1 cellular context compared by ENCODE assay signal in the genomic region with DNA sequence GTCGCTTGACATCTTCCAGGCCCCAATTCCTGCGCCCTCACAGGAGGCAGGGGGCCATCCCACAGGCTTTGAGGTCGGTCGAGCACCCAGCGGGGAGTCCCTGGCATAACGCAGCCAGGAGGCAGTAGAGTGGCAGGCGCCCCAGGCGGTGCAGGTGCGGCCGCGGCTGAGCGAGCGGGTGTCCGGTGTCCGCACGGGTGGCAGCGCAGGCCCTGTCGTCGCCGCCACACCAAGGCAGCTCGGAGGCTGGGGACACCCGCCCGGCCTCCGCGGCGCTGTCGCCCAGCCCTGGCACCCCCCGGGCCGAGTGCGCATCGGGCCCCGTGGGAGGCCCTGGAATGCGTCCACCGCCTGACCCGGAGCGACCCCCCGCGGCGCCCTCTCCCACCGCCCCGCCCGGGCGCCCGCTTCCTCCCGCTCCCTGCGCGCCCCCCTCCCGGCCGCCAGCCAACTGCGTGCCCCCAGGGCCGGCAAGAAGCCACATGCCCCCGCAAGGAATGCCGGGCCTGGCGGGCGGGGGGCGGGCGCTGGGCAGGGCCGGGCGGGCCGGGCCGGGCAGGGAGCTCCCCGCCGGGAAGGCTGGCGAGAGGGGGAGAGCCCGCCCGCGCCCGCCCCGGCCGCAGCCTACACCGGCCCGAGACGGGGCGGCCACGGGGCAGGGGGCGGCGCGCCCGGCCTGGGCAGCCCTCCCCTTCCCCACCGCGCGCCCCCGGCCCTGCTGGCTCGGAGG.
TF ChIP-seq lines count a peak whose summit lies in the region.

No MANE protein-coding gene starts in this region.

TF ChIP-seq in GM12878, 131 proteins besides CTCF, POLR2A, EP300 and RAD21 (continued from another document):
- TF ChIP-seq, protein P1, sequence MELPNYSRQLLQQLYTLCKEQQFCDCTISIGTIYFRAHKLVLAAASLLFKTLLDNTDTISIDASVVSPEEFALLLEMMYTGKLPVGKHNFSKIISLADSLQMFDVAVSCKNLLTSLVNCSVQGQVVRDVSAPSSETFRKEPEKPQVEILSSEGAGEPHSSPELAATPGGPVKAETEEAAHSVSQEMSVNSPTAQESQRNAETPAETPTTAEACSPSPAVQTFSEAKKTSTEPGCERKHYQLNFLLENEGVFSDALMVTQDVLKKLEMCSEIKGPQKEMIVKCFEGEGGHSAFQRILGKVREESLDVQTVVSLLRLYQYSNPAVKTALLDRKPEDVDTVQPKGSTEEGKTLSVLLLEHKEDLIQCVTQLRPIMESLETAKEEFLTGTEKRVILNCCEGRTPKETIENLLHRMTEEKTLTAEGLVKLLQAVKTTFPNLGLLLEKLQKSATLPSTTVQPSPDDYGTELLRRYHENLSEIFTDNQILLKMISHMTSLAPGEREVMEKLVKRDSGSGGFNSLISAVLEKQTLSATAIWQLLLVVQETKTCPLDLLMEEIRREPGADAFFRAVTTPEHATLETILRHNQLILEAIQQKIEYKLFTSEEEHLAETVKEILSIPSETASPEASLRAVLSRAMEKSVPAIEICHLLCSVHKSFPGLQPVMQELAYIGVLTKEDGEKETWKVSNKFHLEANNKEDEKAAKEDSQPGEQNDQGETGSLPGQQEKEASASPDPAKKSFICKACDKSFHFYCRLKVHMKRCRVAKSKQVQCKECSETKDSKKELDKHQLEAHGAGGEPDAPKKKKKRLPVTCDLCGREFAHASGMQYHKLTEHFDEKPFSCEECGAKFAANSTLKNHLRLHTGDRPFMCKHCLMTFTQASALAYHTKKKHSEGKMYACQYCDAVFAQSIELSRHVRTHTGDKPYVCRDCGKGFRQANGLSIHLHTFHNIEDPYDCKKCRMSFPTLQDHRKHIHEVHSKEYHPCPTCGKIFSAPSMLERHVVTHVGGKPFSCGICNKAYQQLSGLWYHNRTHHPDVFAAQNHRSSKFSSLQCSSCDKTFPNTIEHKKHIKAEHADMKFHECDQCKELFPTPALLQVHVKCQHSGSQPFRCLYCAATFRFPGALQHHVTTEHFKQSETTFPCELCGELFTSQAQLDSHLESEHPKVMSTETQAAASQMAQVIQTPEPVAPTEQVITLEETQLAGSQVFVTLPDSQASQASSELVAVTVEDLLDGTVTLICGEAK (IDR thresholded peaks at IDR 0.05; ENCODE audit: borderline replicate concordance) = no peak
- no peak for TF ChIP-seq SREBF2 (IDR thresholded peaks at IDR 0.05; ENCODE audit: low read length)
- no peak for TF ChIP-seq TBL1XR1 (IDR thresholded peaks at IDR 0.05; ENCODE audit: low read depth, low read length)
- no peak for TF ChIP-seq PML (IDR thresholded peaks at IDR 0.05; ENCODE audit: low read length)
- TF ChIP-seq YY1 (IDR thresholded peaks at IDR 0.05; ENCODE audit: low read depth, low read length) = no peak
- no peak for TF ChIP-seq BACH1 (IDR thresholded peaks at IDR 0.05; ENCODE audit: borderline replicate concordance)
- TF ChIP-seq CBX5 (IDR thresholded peaks at IDR 0.05; ENCODE audit: low read depth) = no peak
- no peak for TF ChIP-seq HCFC1 (IDR thresholded peaks at IDR 0.05; ENCODE audit: low read length)
- no peak for TF ChIP-seq ZNF207 (IDR thresholded peaks at IDR 0.05; ENCODE audit: borderline replicate concordance)
- TF ChIP-seq, protein P2, sequence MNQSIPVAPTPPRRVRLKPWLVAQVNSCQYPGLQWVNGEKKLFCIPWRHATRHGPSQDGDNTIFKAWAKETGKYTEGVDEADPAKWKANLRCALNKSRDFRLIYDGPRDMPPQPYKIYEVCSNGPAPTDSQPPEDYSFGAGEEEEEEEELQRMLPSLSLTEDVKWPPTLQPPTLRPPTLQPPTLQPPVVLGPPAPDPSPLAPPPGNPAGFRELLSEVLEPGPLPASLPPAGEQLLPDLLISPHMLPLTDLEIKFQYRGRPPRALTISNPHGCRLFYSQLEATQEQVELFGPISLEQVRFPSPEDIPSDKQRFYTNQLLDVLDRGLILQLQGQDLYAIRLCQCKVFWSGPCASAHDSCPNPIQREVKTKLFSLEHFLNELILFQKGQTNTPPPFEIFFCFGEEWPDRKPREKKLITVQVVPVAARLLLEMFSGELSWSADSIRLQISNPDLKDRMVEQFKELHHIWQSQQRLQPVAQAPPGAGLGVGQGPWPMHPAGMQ (IDR thresholded peaks at IDR 0.05; ENCODE audit: borderline replicate concordance) = no peak
